9 cellular contexts compared by ENCODE assay signal in genomic region chr12:124684971-124685688, GRCh38.
DNase-seq lines count a peak whose midpoint lies in the region; ATAC-seq and TF ChIP-seq lines count a peak whose summit lies in the region.
"Had no signal": no experiment of that assay in that cellular context is flagged by ENCODE, and none has a peak within 500 bp of the region (broad histone marks: within the 10 kb centered on the region; RNA-seq: fewer than 3 reads in every experiment).

No MANE protein-coding gene starts in this region.

- ATAC-seq in left lung (peak; percentile 23), thoracic aorta (ENCODE audit: insufficient number of reproducible peaks, low FRiP score, low read depth) (peak; percentile 23), HG03196 (IDR thresholded peaks at IDR 0.05; ENCODE audit: unreplicated experiment) (no peak)
- ATAC-seq: CD8-positive, alpha-beta T cell had no signal

- H3K4me1 ChIP-seq in left lung (peaks cover 50 to 90% of the 10 kb centered on the region in 2 donors), thoracic aorta (ENCODE audit: control insufficient read depth in 1 of 2, low read depth in 2 of 2) (peaks cover 33 to 78% of the 10 kb centered on the region in 2 donors)

- DNase-seq in T-helper 2 cell treated with Interferon-gamma antibody and Interleukin-4, amounts not matched to agents 5 μg/mL and 100 μg/mL, for 36 hours (ENCODE audit: low spot score) = peak; percentile 7
- DNase-seq in T-helper 2 cell (no peak), left lung (no peak), thoracic aorta (ENCODE audit: low spot score) (no peak), DMS53 treated with DMSO at 0.1 percent for 48 hours (lab: John Stamatoyannopoulos, UW; ENCODE audit: unreplicated experiment) (no peak)
- no peak for DNase-seq in activated CD4-positive, alpha-beta T cell treated with anti-CD3 and anti-CD28 coated beads, Interleukin-2, amount 50 U/mL, for 48 hours
- DNase-seq: CD8-positive, alpha-beta T cell had no signal

- no peak overlapping the region for H3K4me3 ChIP-seq in left lung
- H3K4me3 ChIP-seq in thoracic aorta = peak overlapping the region; percentile 60

- H3K4me3 Mint-ChIP-seq in T-helper 2 cell treated with Interferon-gamma antibody and Interleukin-4, amounts not matched to agents 5 μg/mL and 100 μg/mL, for 36 hours = no peak overlapping the region
- H3K4me3 Mint-ChIP-seq in brain = peak overlapping the region in 4 of 5 experiments; percentile 10 to 31 (median 26)
- H3K4me3 Mint-ChIP-seq: CD8-positive, alpha-beta T cell had no signal

- H3K27ac ChIP-seq in left lung (peak overlapping the region; percentile 67 to 77), thoracic aorta (peak overlapping the region; percentile 71 to 85)

- peaks cover 1% of the 10 kb centered on the region for H3K36me3 Mint-ChIP-seq in T-helper 2 cell treated with Interferon-gamma antibody and Interleukin-4, amounts not matched to agents 5 μg/mL and 100 μg/mL, for 36 hours (ENCODE audit: low read depth)
- no peaks in the 10 kb centered on the region for H3K36me3 Mint-ChIP-seq in brain
- H3K36me3 Mint-ChIP-seq: CD8-positive, alpha-beta T cell had no signal

- no peaks in the 10 kb centered on the region for H3K36me3 ChIP-seq in left lung
- no peaks in the 10 kb centered on the region for H3K36me3 ChIP-seq in thoracic aorta

- H3K9me3 Mint-ChIP-seq in T-helper 2 cell treated with Interferon-gamma antibody and Interleukin-4, amounts not matched to agents 5 μg/mL and 100 μg/mL, for 36 hours = no peaks in the 10 kb centered on the region
- H3K9me3 Mint-ChIP-seq in brain = peaks cover 3 to 20% (median 12%) of the 10 kb centered on the region in 5 experiments
- H3K9me3 Mint-ChIP-seq: CD8-positive, alpha-beta T cell had no signal

- H3K27me3 ChIP-seq in left lung = no peaks in the 10 kb centered on the region
- no peaks in the 10 kb centered on the region for H3K27me3 ChIP-seq in thoracic aorta (replicated peaks; ENCODE audit: insufficient read depth)

- intact Hi-C loops in left lung (cut with DNase I) = no loop called here

- H3K27me3 Mint-ChIP-seq in T-helper 2 cell treated with Interferon-gamma antibody and Interleukin-4, amounts not matched to agents 5 μg/mL and 100 μg/mL, for 36 hours (ENCODE audit: low read depth) = no peaks in the 10 kb centered on the region
- H3K27me3 Mint-ChIP-seq in brain = peaks cover 5% of the 10 kb centered on the region

- TF ChIP-seq CTCF in brain (conservative IDR thresholded peaks at IDR 0.05) (no peak), left lung (IDR thresholded peaks at IDR 0.05) (no peak), thoracic aorta (IDR thresholded peaks at IDR 0.05) (no peak)

- H3K4me1 Mint-ChIP-seq in T-helper 2 cell treated with Interferon-gamma antibody and Interleukin-4, amounts not matched to agents 5 μg/mL and 100 μg/mL, for 36 hours (ENCODE audit: low read depth) = peaks cover 39% of the 10 kb centered on the region
- peaks cover 78% of the 10 kb centered on the region for H3K4me1 Mint-ChIP-seq in brain

- no peaks in the 10 kb centered on the region for H3K9me3 ChIP-seq in left lung
- no peaks in the 10 kb centered on the region for H3K9me3 ChIP-seq in thoracic aorta

- H3K27ac Mint-ChIP-seq in T-helper 2 cell treated with Interferon-gamma antibody and Interleukin-4, amounts not matched to agents 5 μg/mL and 100 μg/mL, for 36 hours = no peak overlapping the region
- peak overlapping the region; percentile 87 to 92 (median 88) for H3K27ac Mint-ChIP-seq in brain
- H3K27ac Mint-ChIP-seq: CD8-positive, alpha-beta T cell had no signal
